Comparison of ENCODE assay signal across 10 cellular contexts in the genomic region with DNA sequence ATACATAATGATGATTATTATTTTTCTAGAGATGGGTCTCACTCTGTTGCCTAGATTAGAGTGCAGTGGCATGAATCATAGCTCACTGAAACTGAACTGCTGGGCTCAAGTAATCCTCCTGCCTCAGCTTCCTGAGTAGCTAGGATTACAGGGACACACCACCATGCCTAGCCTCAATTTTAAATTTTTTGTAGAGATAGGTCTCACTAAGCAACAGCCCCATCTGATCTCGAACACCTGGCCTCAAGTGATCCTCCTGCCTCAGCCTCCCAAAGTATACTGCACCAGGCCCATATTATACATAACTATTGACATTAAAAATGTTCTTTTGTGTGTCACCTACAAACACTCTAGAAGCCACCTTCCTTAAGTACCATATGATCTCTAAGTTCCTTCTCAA. TPM values are rescaled to one million over a fixed set of nuclear protein-coding genes. Genes with fewer than 3 reads are reported as not detected.
DNase-seq lines count a peak whose midpoint lies in the region; ATAC-seq, FAIRE-seq and TF ChIP-seq lines count a peak whose summit lies in the region.
"Had no signal": no experiment of that assay in that cellular context is flagged by ENCODE, and none has a peak within 500 bp of the region (broad histone marks: within the 10 kb centered on the region; RNA-seq: fewer than 3 reads in every experiment).

No MANE protein-coding gene starts in this region.

- CTCF ChIA-PET in activated CD8-positive, alpha-beta T cell treated with anti-CD3 and anti-CD28 coated beads for 36 hours (lab: Charles Lee): interaction anchor here (0.7 to 5.1 kb wide), 3 partner anchors 57 to 140 kb away, joined by 3 to 59 read pairs (median 3); no protein-coding TSS in a partner anchor

- peak; percentile 40 for DNase-seq in LHCN-M2 (ENCODE audit: low read depth)
- peak; percentile 10 for DNase-seq in activated CD8-positive, alpha-beta T cell treated with anti-CD3 and anti-CD28 coated beads for 36 hours
- peak; percentile 58 for DNase-seq in fibroblast of villous mesenchyme (ENCODE audit: low read depth)
- no peak for DNase-seq in stimulated activated naive B cell treated with anti-CD40 and anti-IgM and Interleukin-4, amounts not matched to agents 10 μg/mL and 1 μg/mL and 100 μg/mL, for 72 hours
- DNase-seq in GM19239 (ENCODE audit: insufficient read length, low spot score): no peak
- DNase-seq in HT-29 (ENCODE audit: low spot score): no peak
- DNase-seq: NCI-H187; stimulated activated naive CD4-positive, alpha-beta T cell had no signal

- TF ChIP-seq CTCF in activated CD8-positive, alpha-beta T cell treated with anti-CD3 and anti-CD28 coated beads for 36 hours (IDR thresholded peaks at IDR 0.05): no peak
- no peak for TF ChIP-seq CTCF in fibroblast of villous mesenchyme (IDR thresholded peaks at IDR 0.05; ENCODE audit: insufficient read depth, low read depth, low read length)

- intact Hi-C loops in activated CD8-positive, alpha-beta T cell treated with anti-CD3 and anti-CD28 coated beads for 36 hours (cut with micrococcal nuclease): loop anchor here (5.0 kb wide), 2 partner anchors 68 to 83 kb away; partner anchors contain the start of gene EID3

- POLR2A ChIA-PET in activated CD8-positive, alpha-beta T cell treated with anti-CD3 and anti-CD28 coated beads for 36 hours (lab: Charles Lee): interaction anchor here (1.2 to 9.3 kb wide), 2 partner anchors 71 to 76 kb away, joined by 6 to 118 read pairs; no protein-coding TSS in a partner anchor

- no peak overlapping the region for H3K4me3 ChIP-seq in fibroblast of villous mesenchyme (ENCODE audit: low read depth, low read length)

- H3K27me3 Mint-ChIP-seq in activated CD8-positive, alpha-beta T cell treated with anti-CD3 and anti-CD28 coated beads for 36 hours: peaks cover 8% of the 10 kb centered on the region
- H3K27me3 Mint-ChIP-seq in stimulated activated naive B cell treated with anti-CD40 and anti-IgM and Interleukin-4, amounts not matched to agents 10 μg/mL and 1 μg/mL and 100 μg/mL, for 72 hours: peaks cover 0 to 25% of the 10 kb centered on the region in 2 donors

- FAIRE-seq in GM19239 (lab: Jason Lieb, UNC): no peak

- H3K9me3 Mint-ChIP-seq in activated CD8-positive, alpha-beta T cell treated with anti-CD3 and anti-CD28 coated beads for 36 hours: peaks cover 2% of the 10 kb centered on the region
- no peaks in the 10 kb centered on the region for H3K9me3 Mint-ChIP-seq in stimulated activated naive B cell treated with anti-CD40 and anti-IgM and Interleukin-4, amounts not matched to agents 10 μg/mL and 1 μg/mL and 100 μg/mL, for 72 hours
- H3K9me3 Mint-ChIP-seq: natural killer cell treated with Interleukin-12 subunit alpha and Interleukin-12 subunit beta and Interleukin-15 and Interleukin-18, amount 100 ng/mL, for 72 hours had no signal

- peaks cover 4% of the 10 kb centered on the region for H3K36me3 Mint-ChIP-seq in activated CD8-positive, alpha-beta T cell treated with anti-CD3 and anti-CD28 coated beads for 36 hours (ENCODE audit: low read depth)
- no peaks in the 10 kb centered on the region for H3K36me3 Mint-ChIP-seq in stimulated activated naive B cell treated with anti-CD40 and anti-IgM and Interleukin-4, amounts not matched to agents 10 μg/mL and 1 μg/mL and 100 μg/mL, for 72 hours
- H3K36me3 Mint-ChIP-seq: natural killer cell treated with Interleukin-12 subunit alpha and Interleukin-12 subunit beta and Interleukin-15 and Interleukin-18, amount 100 ng/mL, for 72 hours had no signal

- H3K4me3 Mint-ChIP-seq in activated CD8-positive, alpha-beta T cell treated with anti-CD3 and anti-CD28 coated beads for 36 hours: no peak overlapping the region
- no peak overlapping the region for H3K4me3 Mint-ChIP-seq in stimulated activated naive B cell treated with anti-CD40 and anti-IgM and Interleukin-4, amounts not matched to agents 10 μg/mL and 1 μg/mL and 100 μg/mL, for 72 hours
- H3K4me3 Mint-ChIP-seq: natural killer cell treated with Interleukin-12 subunit alpha and Interleukin-12 subunit beta and Interleukin-15 and Interleukin-18, amount 100 ng/mL, for 72 hours had no signal

- peak overlapping the region; percentile 65 for H3K27ac Mint-ChIP-seq in activated CD8-positive, alpha-beta T cell treated with anti-CD3 and anti-CD28 coated beads for 36 hours
- peak overlapping the region; percentile 70 for H3K27ac Mint-ChIP-seq in stimulated activated naive B cell treated with anti-CD40 and anti-IgM and Interleukin-4, amounts not matched to agents 10 μg/mL and 1 μg/mL and 100 μg/mL, for 72 hours
- H3K27ac Mint-ChIP-seq: natural killer cell treated with Interleukin-12 subunit alpha and Interleukin-12 subunit beta and Interleukin-15 and Interleukin-18, amount 100 ng/mL, for 72 hours had no signal

- ATAC-seq in activated CD8-positive, alpha-beta T cell treated with anti-CD3 and anti-CD28 coated beads for 36 hours: peak; percentile 22
- ATAC-seq in stimulated activated naive B cell treated with anti-CD40 and anti-IgM and Interleukin-4, amounts not matched to agents 10 μg/mL and 1 μg/mL and 100 μg/mL, for 72 hours (replicated peaks): no peak
- ATAC-seq in HG02885 (IDR thresholded peaks at IDR 0.05; ENCODE audit: poor library complexity, unreplicated experiment): no peak
- ATAC-seq: natural killer cell treated with Interleukin-12 subunit alpha and Interleukin-12 subunit beta and Interleukin-15 and Interleukin-18, amount 100 ng/mL, for 72 hours had no signal

- H3K4me1 Mint-ChIP-seq in activated CD8-positive, alpha-beta T cell treated with anti-CD3 and anti-CD28 coated beads for 36 hours (ENCODE audit: low read depth): peaks cover 41% of the 10 kb centered on the region
- H3K4me1 Mint-ChIP-seq in stimulated activated naive B cell treated with anti-CD40 and anti-IgM and Interleukin-4, amounts not matched to agents 10 μg/mL and 1 μg/mL and 100 μg/mL, for 72 hours: peaks cover 17 to 31% of the 10 kb centered on the region in 2 donors

RNA-seq across cellular contexts. Expression of gene TXNRD1, which starts 3.4 kb away (rescaled TPM):
- total RNA-seq in LHCN-M2 (2014; rRNA removed) (98.7 and 120 TPM in 2 replicates), fibroblast of villous mesenchyme (352 and 747 TPM in 2 replicates)
- polyA plus RNA-seq in LHCN-M2 (2012): 144 TPM
- total RNA-seq in activated CD8-positive, alpha-beta T cell treated with anti-CD3 and anti-CD28 coated beads for 36 hours: 10 to 100 TPM; 87.9 to 89.0 TPM
- 252 and 259 TPM in 2 replicates for total RNA-seq in HT-29 (2014; rRNA removed; shearing (Covaris generic))

Comparison
In these comparisons a context has a peak if more than half of its experiments do, and no peak if none do; other contexts are left out.
1. DNase-seq: peak in LHCN-M2 (single experiment), activated CD8-positive, alpha-beta T cell treated with anti-CD3 and anti-CD28 coated beads for 36 hours (single experiment) and fibroblast of villous mesenchyme (single experiment); none in stimulated activated naive B cell treated with anti-CD40 and anti-IgM and Interleukin-4, amounts not matched to agents 10 μg/mL and 1 μg/mL and 100 μg/mL, for 72 hours (single experiment), GM19239 (single experiment) and HT-29 (single experiment).